ENCODE assay signal across 9 cellular contexts in the genomic region with DNA sequence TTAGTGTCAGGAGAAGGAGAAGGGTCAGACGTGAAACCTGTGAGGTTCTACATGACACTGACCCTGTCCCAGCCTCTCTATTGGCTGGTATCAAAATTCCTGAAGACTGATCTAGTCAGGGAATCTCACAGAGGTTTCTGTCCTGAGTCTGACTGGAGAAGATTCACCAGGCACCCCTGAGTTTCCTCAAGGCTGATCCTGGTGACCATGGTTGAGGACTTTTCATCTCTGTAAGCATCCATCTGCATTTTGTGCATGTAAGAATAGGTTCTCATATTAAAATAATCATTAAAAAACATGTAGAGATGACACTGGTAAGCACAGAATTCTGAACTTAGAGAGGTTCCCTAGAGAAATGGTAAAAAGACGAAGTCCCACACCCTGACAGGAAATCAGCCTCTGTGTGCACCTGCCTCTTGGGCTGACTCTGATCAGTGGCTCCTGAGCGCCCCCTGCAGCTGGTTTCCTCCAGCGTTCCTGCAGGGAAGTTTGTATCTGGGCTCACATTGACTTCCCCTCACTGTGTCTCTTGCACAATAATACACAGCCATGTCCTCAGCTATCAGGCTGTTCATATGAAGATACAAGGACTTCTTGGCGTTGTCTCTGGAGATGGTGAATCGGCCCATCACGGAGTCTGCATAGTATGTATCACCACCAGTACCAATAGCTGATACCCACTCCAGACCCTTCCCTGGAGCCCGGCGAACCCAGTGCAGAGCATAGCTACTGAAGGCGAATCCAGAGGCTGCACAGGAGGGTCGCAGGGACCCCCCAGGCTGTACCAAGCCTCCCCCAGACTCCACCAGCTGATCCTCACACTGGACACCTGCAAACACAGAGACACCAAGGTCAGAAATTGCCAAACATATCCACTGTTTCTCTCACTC.
DNase-seq lines count a peak whose midpoint lies in the region; ATAC-seq, FAIRE-seq and TF ChIP-seq lines count a peak whose summit lies in the region.
"Had no signal": no experiment of that assay in that cellular context is flagged by ENCODE, and none has a peak within 500 bp of the region (broad histone marks: within the 10 kb centered on the region; RNA-seq: fewer than 3 reads in every experiment).

No MANE protein-coding gene starts in this region.

- RAD21 ChIA-PET in GM12878 (lab: Charles Lee; ENCODE audit: unreplicated experiment), result interaction anchor here (0.7 to 2.9 kb wide), 6 partner anchors 12 to 82 kb away, joined by 3 to 25 read pairs (median 4); no protein-coding TSS in a partner anchor

- H3K9me1 ChIP-seq in IMR-90 (ENCODE audit: insufficient read depth, low read length), result no peaks in the 10 kb centered on the region

- no peak overlapping the region for H2BK20ac ChIP-seq in IMR-90 (ENCODE audit: low read depth, low read length)

- WGBS in IMR-90 (ENCODE audit: extremely low coverage in 2 of 2, insufficient read length in 1 of 2), 2 experiments, result 20% methylated on average over 1 of the region's 11 CpGs; no CpG with 5 or more reads in 1 of the 2 experiments
- 15% methylated on average over 11 of the region's 11 CpGs for WGBS in GM12878 (ENCODE audit: insufficient coverage, insufficient replicate concordance, low lambda C conversion rate, missing lambda C conversion rate)

- no peak for TF ChIP-seq EP300 in GM12878 (IDR thresholded peaks at IDR 0.05; ENCODE audit: borderline replicate concordance in 1 of 2, control insufficient read depth in 1 of 2, low read depth in 2 of 2, low read length in 2 of 2)

- dilution Hi-C loops in IMR-90 (cut with HindIII; ENCODE audit: low sequenced_read_pairs, unreplicated experiment), result no loop called here

- no peak overlapping the region for H2BK15ac ChIP-seq in IMR-90 (ENCODE audit: low read depth, low read length)

- H3K27ac ChIP-seq in IMR-90 (ENCODE audit: insufficient read depth, low read length), result no peak overlapping the region
- H3K27ac ChIP-seq in GM12878 (ENCODE audit: control insufficient read depth, insufficient read depth), result no peak overlapping the region
- H3K27ac ChIP-seq in tibial artery, result no peak overlapping the region
- H3K27ac ChIP-seq: thoracic aorta had no signal

- in situ Hi-C loops in IMR-90 (cut with MboI; ENCODE audit: low sequenced_read_pairs), result no loop called here
- in situ Hi-C loops in GM12878 (cut with MboI), result loop anchor here (5.0 kb wide), 1 partner anchor 81 kb away; no protein-coding TSS in a partner anchor

- H3K36me3 ChIP-seq in IMR-90 (ENCODE audit: control insufficient read depth, insufficient read depth, low read length), result no peaks in the 10 kb centered on the region
- no peaks in the 10 kb centered on the region for H3K36me3 ChIP-seq in GM12878 (ENCODE audit: control insufficient read depth in 2 of 2, insufficient read depth in 2 of 2, low read length in 1 of 2)
- no peaks in the 10 kb centered on the region for H3K36me3 ChIP-seq in tibial artery
- H3K36me3 ChIP-seq: thoracic aorta had no signal

- no peak overlapping the region for H4K91ac ChIP-seq in IMR-90 (ENCODE audit: insufficient read depth, low read depth, low read length)

- H3K4ac ChIP-seq in IMR-90 (ENCODE audit: low read depth, low read length), result no peak overlapping the region

- H2BK5ac ChIP-seq in IMR-90 (ENCODE audit: low read depth, low read length, poor library complexity, severe bottlenecking), result no peak overlapping the region

- peak; percentile 96 for FAIRE-seq in GM12878 (lab: Jason Lieb, UNC)

- H3K4me1 ChIP-seq in IMR-90 (ENCODE audit: control insufficient read depth, insufficient read depth, low read length) (no peaks in the 10 kb centered on the region), GM12878 (ENCODE audit: control insufficient read depth, insufficient read depth, low read length) (peaks cover 10% of the 10 kb centered on the region), tibial artery (no peaks in the 10 kb centered on the region)

- no peak overlapping the region for H3K9ac ChIP-seq in IMR-90 (ENCODE audit: low read depth, low read length)
- no peak overlapping the region for H3K9ac ChIP-seq in GM12878 (ENCODE audit: control insufficient read depth, insufficient read depth, low read length)

- no peak overlapping the region for H2BK120ac ChIP-seq in IMR-90 (ENCODE audit: low read depth, low read length)

- no peak overlapping the region for H2AK5ac ChIP-seq in IMR-90 (ENCODE audit: low read depth, low read length)

- intact Hi-C loops in IMR-90 (cut with micrococcal nuclease) (no loop called here), GM12878 (cut with micrococcal nuclease; ENCODE audit: unreplicated experiment) (loop anchor here (2.0 to 5.0 kb wide), 2 partner anchors 61 to 81 kb away; no protein-coding TSS in a partner anchor), tibial artery (cut with DNase I; ENCODE audit: low total_unique reads) (no loop called here)

- SMC1A ChIA-PET in GM12878 (lab: Charles Lee; ENCODE audit: uncharacterized antibody, unreplicated experiment), result interaction anchor here (1.0 to 2.4 kb wide), 5 partner anchors 11 to 97 kb away, joined by 3 to 11 read pairs (median 4); no protein-coding TSS in a partner anchor

- no peaks in the 10 kb centered on the region for H4K20me1 ChIP-seq in IMR-90 (ENCODE audit: insufficient read depth, low read length)
- no peaks in the 10 kb centered on the region for H4K20me1 ChIP-seq in GM12878 (ENCODE audit: control insufficient read depth, insufficient read depth)

- no peaks in the 10 kb centered on the region for H3K79me2 ChIP-seq in GM12878 (ENCODE audit: control insufficient read depth, insufficient read depth, low read length)

- H3K9me3 ChIP-seq in IMR-90 (ENCODE audit: control insufficient read depth, insufficient read depth, low read length) (peaks cover 10% of the 10 kb centered on the region), GM12878 (replicated peaks; ENCODE audit: control insufficient read depth, insufficient read depth, low read length) (no peaks in the 10 kb centered on the region), tibial artery (no peaks in the 10 kb centered on the region)
- H3K9me3 ChIP-seq: thoracic aorta had no signal

- BruUV-seq in IMR-90 (replicated peaks; lab: Mats Ljungman, UMichigan), result no TSS peak
- no TSS peak for BruUV-seq in GM12878 (replicated peaks; lab: Mats Ljungman, UMichigan)

- ATAC-seq in IMR-90 (ENCODE audit: low read depth) (no peak), GM12878 (peak; percentile 84), GM21367 (IDR thresholded peaks at IDR 0.05; ENCODE audit: unreplicated experiment) (no peak), HG03354 (IDR thresholded peaks at IDR 0.05; ENCODE audit: poor library complexity, severe bottlenecking, unreplicated experiment) (no peak), GM18511 (IDR thresholded peaks at IDR 0.05; ENCODE audit: unreplicated experiment) (no peak)

- TF ChIP-seq CTCF in IMR-90 (conservative IDR thresholded peaks at IDR 0.05; ENCODE audit: low read depth, low read length) (no peak), GM12878 (IDR thresholded peaks at IDR 0.05 in 2 of 3, conservative IDR thresholded peaks at IDR 0.05 in 1 of 3; ENCODE audit: control insufficient read depth in 2 of 3, extremely low read depth in 1 of 3, insufficient read depth in 1 of 3, low read depth in 3 of 3, low read length in 3 of 3) (peak; percentile 63 to 76 (median 75)), tibial artery (IDR thresholded peaks at IDR 0.05) (no peak)

- H3K4me2 ChIP-seq in IMR-90 (ENCODE audit: low read depth, low read length) (no peak overlapping the region), GM12878 (ENCODE audit: control insufficient read depth, insufficient read depth) (no peak overlapping the region)

- POLR2A ChIA-PET in IMR-90 (lab: Charles Lee; ENCODE audit: unreplicated experiment), result no interaction called here
- POLR2A ChIA-PET in GM12878 (lab: Charles Lee), result no interaction called here

- no peak overlapping the region for H3K4me3 ChIP-seq in IMR-90 (ENCODE audit: insufficient read depth, low read depth, low read length)
- no peak overlapping the region for H3K4me3 ChIP-seq in GM12878
- no peak overlapping the region for H3K4me3 ChIP-seq in tibial artery
- H3K4me3 ChIP-seq: thoracic aorta had no signal

- H3K23ac ChIP-seq in IMR-90 (ENCODE audit: low read depth, low read length), result no peak overlapping the region

- H2AK9ac ChIP-seq in IMR-90 (replicated peaks; ENCODE audit: low read depth, low read length, poor library complexity), result no peak overlapping the region

- H4K5ac ChIP-seq in IMR-90 (ENCODE audit: low read depth, low read length), result no peak overlapping the region

- no peak overlapping the region for H3K18ac ChIP-seq in IMR-90 (ENCODE audit: low read depth, low read length)

- TF ChIP-seq RAD21 in IMR-90 (IDR thresholded peaks at IDR 0.05; ENCODE audit: low read length) (no peak), GM12878 (IDR thresholded peaks at IDR 0.05; ENCODE audit: insufficient read depth, low read depth, low read length) (peak; percentile 78)

- DNase-seq in IMR-90 (no peak), T-helper 1 cell (peak; percentile 60 to 83 (median 68)), GM12878 (ENCODE audit: low read depth, low spot score) (no peak), tibial artery (no peak)
- DNase-seq in stimulated activated CD8-positive, alpha-beta memory T cell treated with anti-CD3 and anti-CD28 coated beads, Interleukin-15, amount 100 ng/mL, for 48 hours (ENCODE audit: low read depth in 2 of 2), result peak; percentile 50 to 64

- H3K79me1 ChIP-seq in IMR-90 (ENCODE audit: low read depth in 1 of 2, low read length in 2 of 2), result no peaks in the 10 kb centered on the region

- H3K14ac ChIP-seq in IMR-90 (replicated peaks; ENCODE audit: low read depth, low read length), result no peak overlapping the region

- CTCF ChIA-PET in IMR-90 (lab: Yijun Ruan, JAX), result no interaction called here
- CTCF ChIA-PET in GM12878 (lab: Yijun Ruan, JAX), result interaction anchor here (0.7 to 10.3 kb wide), 21 partner anchors 10 to 101 kb away, joined by 3 to 132 read pairs (median 6); no protein-coding TSS in a partner anchor

- no peaks in the 10 kb centered on the region for H3K27me3 ChIP-seq in IMR-90 (ENCODE audit: control insufficient read depth, insufficient read depth, low read length)
- H3K27me3 ChIP-seq in GM12878 (replicated peaks in 1 of 2; ENCODE audit: control insufficient read depth in 2 of 2, insufficient read depth in 2 of 2, low read length in 1 of 2), result no peaks in the 10 kb centered on the region; a peak in 1 of 4 replicates
- H3K27me3 ChIP-seq in tibial artery, result no peaks in the 10 kb centered on the region

- no peak for TF ChIP-seq POLR2A in IMR-90 (IDR thresholded peaks at IDR 0.05; ENCODE audit: low read depth, low read length)
- TF ChIP-seq POLR2A in GM12878 (IDR thresholded peaks at IDR 0.05; ENCODE audit: low read depth, low read length), result no peak

- H2AFZ ChIP-seq in IMR-90 (replicated peaks; ENCODE audit: low read length, poor library complexity) (no peak overlapping the region), GM12878 (ENCODE audit: control insufficient read depth, low read depth, low read length) (no peak overlapping the region)

- no peak overlapping the region for H4K8ac ChIP-seq in IMR-90 (ENCODE audit: low read depth in 2 of 2, low read length in 2 of 2)

- H3K56ac ChIP-seq in IMR-90 (ENCODE audit: extremely low read depth, insufficient read depth, low read length), result no peak overlapping the region

TF ChIP-seq in IMR-90, 13 proteins besides CTCF, POLR2A, EP300 and RAD21 (continues in another document):
- peak; percentile 33; the same call in 1 of the 2 replicates for TF ChIP-seq CEBPB (IDR thresholded peaks at IDR 0.05; ENCODE audit: low read depth, low read length)

TF ChIP-seq in GM12878, 131 proteins besides CTCF, POLR2A, EP300 and RAD21 (continues in another document):
- no peak for TF ChIP-seq IRF4 (IDR thresholded peaks at IDR 0.05; ENCODE audit: low read depth, low read length)

Comparison
In these comparisons a context has a peak if more than half of its experiments do, and no peak if none do; other contexts are left out.
1. DNase-seq: peak in T-helper 1 cell (5 of 5) and stimulated activated CD8-positive, alpha-beta memory T cell treated with anti-CD3 and anti-CD28 coated beads, Interleukin-15, amount 100 ng/mL, for 48 hours (2 of 2); none in IMR-90 (single experiment), GM12878 (single experiment) and tibial artery (0 of 2).
2. CTCF ChIP-seq: peak in GM12878 (3 of 3); none in IMR-90 (single experiment) and tibial artery (0 of 2).